In the genomic region with DNA sequence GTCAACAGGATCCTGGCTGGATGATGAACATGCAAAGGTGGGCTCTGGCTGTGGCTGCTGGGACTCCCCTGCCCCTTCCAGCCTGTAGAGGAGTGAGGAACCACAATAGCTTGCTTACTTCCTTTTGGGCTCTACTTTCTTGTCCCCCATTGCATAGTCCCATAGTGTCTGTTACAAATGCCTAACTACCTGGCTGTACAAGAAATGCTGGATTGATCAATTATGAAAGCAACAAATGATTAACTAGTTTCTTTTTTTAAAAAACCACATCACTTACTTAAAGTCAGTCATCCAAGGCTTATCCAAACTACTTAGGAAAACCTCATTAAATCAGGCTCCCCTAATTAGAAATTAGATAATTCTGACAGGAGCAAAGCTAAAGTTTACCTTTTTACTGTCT, we compare ENCODE assay signal across 24 cellular contexts.
"Had no signal": no experiment of that assay in that cellular context is flagged by ENCODE, and none has a peak within 500 bp of the region (broad histone marks: within the 10 kb centered on the region; RNA-seq: fewer than 3 reads in every experiment).

No MANE protein-coding gene starts in this region.

- ATAC-seq: esophagus mucosa; gastrocnemius medialis; left colon; naive thymus-derived CD4-positive, alpha-beta T cell; sciatic nerve; stimulated activated effector memory CD8-positive, alpha-beta T cell treated with anti-CD3 and anti-CD28 coated beads, Interleukin-12 subunit alpha, Interleukin-12 subunit beta, amount 100 ng/mL, for 72 hours had no signal

- DNase-seq: cerebellar nuclear complex; dorsolateral prefrontal cortex; effector CD4-positive, alpha-beta T cell; foreskin fibroblast; gastrocnemius medialis; head of caudate nucleus; left colon; mesendoderm; midbrain; naive thymus-derived CD4-positive, alpha-beta T cell; nephron progenitor cell; pancreas; stimulated activated CD4-positive, alpha-beta T cell treated with anti-CD3 and anti-CD28 coated beads, Interleukin-2, amount 100 ng/mL, for 24 hours; stimulated activated CD4-positive, alpha-beta T cell treated with anti-CD3 and anti-CD28 coated beads, Interleukin-4, amount 100 ng/mL, for 24 hours; stimulated activated naive CD4-positive, alpha-beta T cell treated with Interleukin-2 at 50 U/mL for 16 hours; stomach; thyroid gland; trophoblast cell had no signal

- H3K4me1 Mint-ChIP-seq: naive thymus-derived CD4-positive, alpha-beta T cell; nephron progenitor cell; stimulated activated effector memory CD8-positive, alpha-beta T cell treated with anti-CD3 and anti-CD28 coated beads, Interleukin-12 subunit alpha, Interleukin-12 subunit beta, amount 100 ng/mL, for 72 hours had no signal

- H3K27ac Mint-ChIP-seq: naive thymus-derived CD4-positive, alpha-beta T cell; nephron progenitor cell; stimulated activated effector memory CD8-positive, alpha-beta T cell treated with anti-CD3 and anti-CD28 coated beads, Interleukin-12 subunit alpha, Interleukin-12 subunit beta, amount 100 ng/mL, for 72 hours had no signal

- H3K4me3 Mint-ChIP-seq: naive thymus-derived CD4-positive, alpha-beta T cell; nephron progenitor cell; stimulated activated effector memory CD8-positive, alpha-beta T cell treated with anti-CD3 and anti-CD28 coated beads, Interleukin-12 subunit alpha, Interleukin-12 subunit beta, amount 100 ng/mL, for 72 hours had no signal

- H3K36me3 ChIP-seq: gastrocnemius medialis, pancreas, stomach, thyroid gland, vagina had no signal

- H3K36me3 Mint-ChIP-seq: naive thymus-derived CD4-positive, alpha-beta T cell; stimulated activated effector memory CD8-positive, alpha-beta T cell treated with anti-CD3 and anti-CD28 coated beads, Interleukin-12 subunit alpha, Interleukin-12 subunit beta, amount 100 ng/mL, for 72 hours had no signal

- FAIRE-seq: keratinocyte, pancreas had no signal

- H3K4me3 ChIP-seq: dorsolateral prefrontal cortex, gastrocnemius medialis, pancreas, smooth muscle cell, stomach, thyroid gland, vagina had no signal

- H3K9me3 Mint-ChIP-seq: naive thymus-derived CD4-positive, alpha-beta T cell; nephron progenitor cell; stimulated activated effector memory CD8-positive, alpha-beta T cell treated with anti-CD3 and anti-CD28 coated beads, Interleukin-12 subunit alpha, Interleukin-12 subunit beta, amount 100 ng/mL, for 72 hours had no signal

- H3K9me3 ChIP-seq: gastrocnemius medialis, pancreas, stomach, thyroid gland, vagina had no signal

- H3K4me2 ChIP-seq: smooth muscle cell had no signal

- H3K27me3 ChIP-seq: dorsolateral prefrontal cortex, gastrocnemius medialis, pancreas, thyroid gland, vagina had no signal

- H3K4me1 ChIP-seq: gastrocnemius medialis, stomach, thyroid gland, vagina had no signal

- H3K27ac ChIP-seq: dorsolateral prefrontal cortex, gastrocnemius medialis, pancreas, stomach, thyroid gland, vagina had no signal
